1 cellular context compared by ENCODE assay signal in genomic region chr2:241808701-241809382, GRCh38.
TF ChIP-seq lines count a peak whose summit lies in the region.

A gene with protein sequence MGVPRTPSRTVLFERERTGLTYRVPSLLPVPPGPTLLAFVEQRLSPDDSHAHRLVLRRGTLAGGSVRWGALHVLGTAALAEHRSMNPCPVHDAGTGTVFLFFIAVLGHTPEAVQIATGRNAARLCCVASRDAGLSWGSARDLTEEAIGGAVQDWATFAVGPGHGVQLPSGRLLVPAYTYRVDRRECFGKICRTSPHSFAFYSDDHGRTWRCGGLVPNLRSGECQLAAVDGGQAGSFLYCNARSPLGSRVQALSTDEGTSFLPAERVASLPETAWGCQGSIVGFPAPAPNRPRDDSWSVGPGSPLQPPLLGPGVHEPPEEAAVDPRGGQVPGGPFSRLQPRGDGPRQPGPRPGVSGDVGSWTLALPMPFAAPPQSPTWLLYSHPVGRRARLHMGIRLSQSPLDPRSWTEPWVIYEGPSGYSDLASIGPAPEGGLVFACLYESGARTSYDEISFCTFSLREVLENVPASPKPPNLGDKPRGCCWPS (plus strand): TSS chr2:241809193. CDS start chr2:241814485, 5,292 bp downstream.

TF ChIP-seq in HepG2, 621 proteins besides CTCF, POLR2A, EP300 and RAD21 (continued from another document and continues in another):
- TF ChIP-seq, protein P1, sequence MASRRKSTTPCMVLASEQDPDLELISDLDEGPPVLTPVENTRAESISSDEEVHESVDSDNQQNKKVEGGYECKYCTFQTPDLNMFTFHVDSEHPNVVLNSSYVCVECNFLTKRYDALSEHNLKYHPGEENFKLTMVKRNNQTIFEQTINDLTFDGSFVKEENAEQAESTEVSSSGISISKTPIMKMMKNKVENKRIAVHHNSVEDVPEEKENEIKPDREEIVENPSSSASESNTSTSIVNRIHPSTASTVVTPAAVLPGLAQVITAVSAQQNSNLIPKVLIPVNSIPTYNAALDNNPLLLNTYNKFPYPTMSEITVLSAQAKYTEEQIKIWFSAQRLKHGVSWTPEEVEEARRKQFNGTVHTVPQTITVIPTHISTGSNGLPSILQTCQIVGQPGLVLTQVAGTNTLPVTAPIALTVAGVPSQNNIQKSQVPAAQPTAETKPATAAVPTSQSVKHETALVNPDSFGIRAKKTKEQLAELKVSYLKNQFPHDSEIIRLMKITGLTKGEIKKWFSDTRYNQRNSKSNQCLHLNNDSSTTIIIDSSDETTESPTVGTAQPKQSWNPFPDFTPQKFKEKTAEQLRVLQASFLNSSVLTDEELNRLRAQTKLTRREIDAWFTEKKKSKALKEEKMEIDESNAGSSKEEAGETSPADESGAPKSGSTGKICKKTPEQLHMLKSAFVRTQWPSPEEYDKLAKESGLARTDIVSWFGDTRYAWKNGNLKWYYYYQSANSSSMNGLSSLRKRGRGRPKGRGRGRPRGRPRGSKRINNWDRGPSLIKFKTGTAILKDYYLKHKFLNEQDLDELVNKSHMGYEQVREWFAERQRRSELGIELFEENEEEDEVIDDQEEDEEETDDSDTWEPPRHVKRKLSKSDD (CRISPR knock-in tag; IDR thresholded peaks at IDR 0.05; ENCODE audit: low read depth), result peak; percentile 89
- TF ChIP-seq ZNF572 (CRISPR knock-in tag; IDR thresholded peaks at IDR 0.05) (no peak), GFI1 (CRISPR knock-in tag; IDR thresholded peaks at IDR 0.05; ENCODE audit: borderline replicate concordance) (peak; percentile 89), TGIF2 (CRISPR knock-in tag; IDR thresholded peaks at IDR 0.05) (peak; percentile 53; the same call in 1 of the 2 replicates), ZNF235 (CRISPR knock-in tag; IDR thresholded peaks at IDR 0.05; ENCODE audit: borderline replicate concordance) (0 out of 2 replicates have a peak, but pooled peaks have one; percentile 24), MEIS1 (CRISPR knock-in tag; IDR thresholded peaks at IDR 0.05; ENCODE audit: borderline replicate concordance) (no peak; the same call in 1 of the 2 replicates), SMAD3 (CRISPR knock-in tag; IDR thresholded peaks at IDR 0.05) (peak; percentile 85), ZNF180 (CRISPR knock-in tag; IDR thresholded peaks at IDR 0.05; ENCODE audit: borderline replicate concordance, low read depth) (0 out of 2 replicates have a peak, but pooled peaks have one; percentile 55), ZNF205 (CRISPR knock-in tag; IDR thresholded peaks at IDR 0.05) (peak; percentile 75; the same call in 1 of the 2 replicates), TFAP4 (IDR thresholded peaks at IDR 0.05; ENCODE audit: borderline replicate concordance, low read depth) (peak; percentile 53; the same call in 1 of the 2 replicates), KLF6 (CRISPR knock-in tag; IDR thresholded peaks at IDR 0.05) (peak; percentile 88; the same call in 1 of the 2 replicates), ZNF143 (CRISPR knock-in tag; IDR thresholded peaks at IDR 0.05) (peak; percentile 68), ZFP36 (IDR thresholded peaks at IDR 0.05; ENCODE audit: borderline replicate concordance, low read depth, low read length, partially characterized antibody) (no peak), ZNF777 (CRISPR knock-in tag; IDR thresholded peaks at IDR 0.05) (peak; percentile 60), KDM5A (IDR thresholded peaks at IDR 0.05; ENCODE audit: borderline replicate concordance, low read length) (peak; percentile 42; the same call in 1 of the 2 replicates), HNF4A (CRISPR knock-in tag; IDR thresholded peaks at IDR 0.05) (peak; percentile 97), PITX1 (CRISPR knock-in tag; IDR thresholded peaks at IDR 0.05) (peak; percentile 61), ATF7-NPFF (CRISPR knock-in tag; IDR thresholded peaks at IDR 0.05; ENCODE audit: low read depth) (peak; percentile 96), HOXA7 (CRISPR knock-in tag; IDR thresholded peaks at IDR 0.05) (no peak), ZNF709 (CRISPR knock-in tag; IDR thresholded peaks at IDR 0.05) (peak; percentile 84), ZNF292 (CRISPR knock-in tag; IDR thresholded peaks at IDR 0.05; ENCODE audit: borderline replicate concordance, low read depth) (peak; percentile 85), ZNF317 (CRISPR knock-in tag; IDR thresholded peaks at IDR 0.05) (0 out of 2 replicates have a peak, but pooled peaks have one; percentile 62), REL (CRISPR knock-in tag; conservative IDR thresholded peaks at IDR 0.05) (peak; percentile 73; the same call in 1 of the 2 replicates), MAFG (CRISPR knock-in tag; IDR thresholded peaks at IDR 0.05) (no peak), HMG20A (CRISPR knock-in tag; IDR thresholded peaks at IDR 0.05; ENCODE audit: borderline replicate concordance) (peak; percentile 77; the same call in 1 of the 2 replicates), ZFP62 (CRISPR knock-in tag; IDR thresholded peaks at IDR 0.05) (no peak), NKX3-1 (CRISPR knock-in tag; IDR thresholded peaks at IDR 0.05) (peak; percentile 77; the same call in 1 of the 2 replicates), ZNF430 (CRISPR knock-in tag; IDR thresholded peaks at IDR 0.05) (peak; percentile 96), PRMT3 (CRISPR knock-in tag; IDR thresholded peaks at IDR 0.05; ENCODE audit: borderline replicate concordance, low read depth) (peak; percentile 79; the same call in 1 of the 2 replicates), ZFP82 (CRISPR knock-in tag; IDR thresholded peaks at IDR 0.05; ENCODE audit: borderline replicate concordance) (peak; percentile 93; the same call in 1 of the 2 replicates), IRF2 (CRISPR knock-in tag; IDR thresholded peaks at IDR 0.05) (peak; percentile 85; the same call in 1 of the 2 replicates), ZNF792 (CRISPR knock-in tag; IDR thresholded peaks at IDR 0.05) (peak; percentile 88)
- TF ChIP-seq, protein P2, sequence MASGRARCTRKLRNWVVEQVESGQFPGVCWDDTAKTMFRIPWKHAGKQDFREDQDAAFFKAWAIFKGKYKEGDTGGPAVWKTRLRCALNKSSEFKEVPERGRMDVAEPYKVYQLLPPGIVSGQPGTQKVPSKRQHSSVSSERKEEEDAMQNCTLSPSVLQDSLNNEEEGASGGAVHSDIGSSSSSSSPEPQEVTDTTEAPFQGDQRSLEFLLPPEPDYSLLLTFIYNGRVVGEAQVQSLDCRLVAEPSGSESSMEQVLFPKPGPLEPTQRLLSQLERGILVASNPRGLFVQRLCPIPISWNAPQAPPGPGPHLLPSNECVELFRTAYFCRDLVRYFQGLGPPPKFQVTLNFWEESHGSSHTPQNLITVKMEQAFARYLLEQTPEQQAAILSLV (CRISPR knock-in tag; IDR thresholded peaks at IDR 0.05; ENCODE audit: borderline replicate concordance), result peak; percentile 96
- TF ChIP-seq, protein P3, sequence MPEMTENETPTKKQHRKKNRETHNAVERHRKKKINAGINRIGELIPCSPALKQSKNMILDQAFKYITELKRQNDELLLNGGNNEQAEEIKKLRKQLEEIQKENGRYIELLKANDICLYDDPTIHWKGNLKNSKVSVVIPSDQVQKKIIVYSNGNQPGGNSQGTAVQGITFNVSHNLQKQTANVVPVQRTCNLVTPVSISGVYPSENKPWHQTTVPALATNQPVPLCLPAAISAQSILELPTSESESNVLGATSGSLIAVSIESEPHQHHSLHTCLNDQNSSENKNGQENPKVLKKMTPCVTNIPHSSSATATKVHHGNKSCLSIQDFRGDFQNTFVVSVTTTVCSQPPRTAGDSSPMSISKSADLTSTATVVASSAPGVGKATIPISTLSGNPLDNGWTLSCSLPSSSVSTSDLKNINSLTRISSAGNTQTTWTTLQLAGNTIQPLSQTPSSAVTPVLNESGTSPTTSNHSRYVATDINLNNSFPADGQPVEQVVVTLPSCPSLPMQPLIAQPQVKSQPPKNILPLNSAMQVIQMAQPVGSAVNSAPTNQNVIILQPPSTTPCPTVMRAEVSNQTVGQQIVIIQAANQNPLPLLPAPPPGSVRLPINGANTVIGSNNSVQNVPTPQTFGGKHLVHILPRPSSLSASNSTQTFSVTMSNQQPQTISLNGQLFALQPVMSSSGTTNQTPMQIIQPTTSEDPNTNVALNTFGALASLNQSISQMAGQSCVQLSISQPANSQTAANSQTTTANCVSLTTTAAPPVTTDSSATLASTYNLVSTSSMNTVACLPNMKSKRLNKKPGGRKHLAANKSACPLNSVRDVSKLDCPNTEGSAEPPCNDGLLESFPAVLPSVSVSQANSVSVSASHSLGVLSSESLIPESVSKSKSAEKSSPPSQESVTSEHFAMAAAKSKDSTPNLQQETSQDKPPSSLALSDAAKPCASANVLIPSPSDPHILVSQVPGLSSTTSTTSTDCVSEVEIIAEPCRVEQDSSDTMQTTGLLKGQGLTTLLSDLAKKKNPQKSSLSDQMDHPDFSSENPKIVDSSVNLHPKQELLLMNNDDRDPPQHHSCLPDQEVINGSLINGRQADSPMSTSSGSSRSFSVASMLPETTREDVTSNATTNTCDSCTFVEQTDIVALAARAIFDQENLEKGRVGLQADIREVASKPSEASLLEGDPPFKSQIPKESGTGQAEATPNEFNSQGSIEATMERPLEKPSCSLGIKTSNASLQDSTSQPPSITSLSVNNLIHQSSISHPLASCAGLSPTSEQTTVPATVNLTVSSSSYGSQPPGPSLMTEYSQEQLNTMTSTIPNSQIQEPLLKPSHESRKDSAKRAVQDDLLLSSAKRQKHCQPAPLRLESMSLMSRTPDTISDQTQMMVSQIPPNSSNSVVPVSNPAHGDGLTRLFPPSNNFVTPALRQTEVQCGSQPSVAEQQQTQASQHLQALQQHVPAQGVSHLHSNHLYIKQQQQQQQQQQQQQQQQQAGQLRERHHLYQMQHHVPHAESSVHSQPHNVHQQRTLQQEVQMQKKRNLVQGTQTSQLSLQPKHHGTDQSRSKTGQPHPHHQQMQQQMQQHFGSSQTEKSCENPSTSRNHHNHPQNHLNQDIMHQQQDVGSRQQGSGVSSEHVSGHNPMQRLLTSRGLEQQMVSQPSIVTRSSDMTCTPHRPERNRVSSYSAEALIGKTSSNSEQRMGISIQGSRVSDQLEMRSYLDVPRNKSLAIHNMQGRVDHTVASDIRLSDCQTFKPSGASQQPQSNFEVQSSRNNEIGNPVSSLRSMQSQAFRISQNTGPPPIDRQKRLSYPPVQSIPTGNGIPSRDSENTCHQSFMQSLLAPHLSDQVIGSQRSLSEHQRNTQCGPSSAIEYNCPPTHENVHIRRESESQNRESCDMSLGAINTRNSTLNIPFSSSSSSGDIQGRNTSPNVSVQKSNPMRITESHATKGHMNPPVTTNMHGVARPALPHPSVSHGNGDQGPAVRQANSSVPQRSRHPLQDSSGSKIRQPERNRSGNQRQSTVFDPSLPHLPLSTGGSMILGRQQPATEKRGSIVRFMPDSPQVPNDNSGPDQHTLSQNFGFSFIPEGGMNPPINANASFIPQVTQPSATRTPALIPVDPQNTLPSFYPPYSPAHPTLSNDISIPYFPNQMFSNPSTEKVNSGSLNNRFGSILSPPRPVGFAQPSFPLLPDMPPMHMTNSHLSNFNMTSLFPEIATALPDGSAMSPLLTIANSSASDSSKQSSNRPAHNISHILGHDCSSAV (CRISPR knock-in tag; IDR thresholded peaks at IDR 0.05; ENCODE audit: borderline replicate concordance), result no peak
- TF ChIP-seq, protein P4, sequence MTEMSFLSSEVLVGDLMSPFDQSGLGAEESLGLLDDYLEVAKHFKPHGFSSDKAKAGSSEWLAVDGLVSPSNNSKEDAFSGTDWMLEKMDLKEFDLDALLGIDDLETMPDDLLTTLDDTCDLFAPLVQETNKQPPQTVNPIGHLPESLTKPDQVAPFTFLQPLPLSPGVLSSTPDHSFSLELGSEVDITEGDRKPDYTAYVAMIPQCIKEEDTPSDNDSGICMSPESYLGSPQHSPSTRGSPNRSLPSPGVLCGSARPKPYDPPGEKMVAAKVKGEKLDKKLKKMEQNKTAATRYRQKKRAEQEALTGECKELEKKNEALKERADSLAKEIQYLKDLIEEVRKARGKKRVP (CRISPR knock-in tag; IDR thresholded peaks at IDR 0.05), result 0 out of 4 replicates have a peak, but pooled peaks of 1 of the 2 experiments have one; percentile 12
- TF ChIP-seq, protein P5, sequence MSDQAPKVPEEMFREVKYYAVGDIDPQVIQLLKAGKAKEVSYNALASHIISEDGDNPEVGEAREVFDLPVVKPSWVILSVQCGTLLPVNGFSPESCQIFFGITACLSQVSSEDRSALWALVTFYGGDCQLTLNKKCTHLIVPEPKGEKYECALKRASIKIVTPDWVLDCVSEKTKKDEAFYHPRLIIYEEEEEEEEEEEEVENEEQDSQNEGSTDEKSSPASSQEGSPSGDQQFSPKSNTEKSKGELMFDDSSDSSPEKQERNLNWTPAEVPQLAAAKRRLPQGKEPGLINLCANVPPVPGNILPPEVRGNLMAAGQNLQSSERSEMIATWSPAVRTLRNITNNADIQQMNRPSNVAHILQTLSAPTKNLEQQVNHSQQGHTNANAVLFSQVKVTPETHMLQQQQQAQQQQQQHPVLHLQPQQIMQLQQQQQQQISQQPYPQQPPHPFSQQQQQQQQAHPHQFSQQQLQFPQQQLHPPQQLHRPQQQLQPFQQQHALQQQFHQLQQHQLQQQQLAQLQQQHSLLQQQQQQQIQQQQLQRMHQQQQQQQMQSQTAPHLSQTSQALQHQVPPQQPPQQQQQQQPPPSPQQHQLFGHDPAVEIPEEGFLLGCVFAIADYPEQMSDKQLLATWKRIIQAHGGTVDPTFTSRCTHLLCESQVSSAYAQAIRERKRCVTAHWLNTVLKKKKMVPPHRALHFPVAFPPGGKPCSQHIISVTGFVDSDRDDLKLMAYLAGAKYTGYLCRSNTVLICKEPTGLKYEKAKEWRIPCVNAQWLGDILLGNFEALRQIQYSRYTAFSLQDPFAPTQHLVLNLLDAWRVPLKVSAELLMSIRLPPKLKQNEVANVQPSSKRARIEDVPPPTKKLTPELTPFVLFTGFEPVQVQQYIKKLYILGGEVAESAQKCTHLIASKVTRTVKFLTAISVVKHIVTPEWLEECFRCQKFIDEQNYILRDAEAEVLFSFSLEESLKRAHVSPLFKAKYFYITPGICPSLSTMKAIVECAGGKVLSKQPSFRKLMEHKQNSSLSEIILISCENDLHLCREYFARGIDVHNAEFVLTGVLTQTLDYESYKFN (CRISPR knock-in tag; conservative IDR thresholded peaks at IDR 0.05), result peak; percentile 91
- TF ChIP-seq, protein P6, sequence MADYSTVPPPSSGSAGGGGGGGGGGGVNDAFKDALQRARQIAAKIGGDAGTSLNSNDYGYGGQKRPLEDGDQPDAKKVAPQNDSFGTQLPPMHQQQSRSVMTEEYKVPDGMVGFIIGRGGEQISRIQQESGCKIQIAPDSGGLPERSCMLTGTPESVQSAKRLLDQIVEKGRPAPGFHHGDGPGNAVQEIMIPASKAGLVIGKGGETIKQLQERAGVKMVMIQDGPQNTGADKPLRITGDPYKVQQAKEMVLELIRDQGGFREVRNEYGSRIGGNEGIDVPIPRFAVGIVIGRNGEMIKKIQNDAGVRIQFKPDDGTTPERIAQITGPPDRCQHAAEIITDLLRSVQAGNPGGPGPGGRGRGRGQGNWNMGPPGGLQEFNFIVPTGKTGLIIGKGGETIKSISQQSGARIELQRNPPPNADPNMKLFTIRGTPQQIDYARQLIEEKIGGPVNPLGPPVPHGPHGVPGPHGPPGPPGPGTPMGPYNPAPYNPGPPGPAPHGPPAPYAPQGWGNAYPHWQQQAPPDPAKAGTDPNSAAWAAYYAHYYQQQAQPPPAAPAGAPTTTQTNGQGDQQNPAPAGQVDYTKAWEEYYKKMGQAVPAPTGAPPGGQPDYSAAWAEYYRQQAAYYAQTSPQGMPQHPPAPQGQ (CRISPR knock-in tag; IDR thresholded peaks at IDR 0.05; ENCODE audit: borderline replicate concordance), result no peak; the same call in 1 of the 2 replicates
